Comparison of ENCODE assay signal across 12 cellular contexts in the genomic region with DNA sequence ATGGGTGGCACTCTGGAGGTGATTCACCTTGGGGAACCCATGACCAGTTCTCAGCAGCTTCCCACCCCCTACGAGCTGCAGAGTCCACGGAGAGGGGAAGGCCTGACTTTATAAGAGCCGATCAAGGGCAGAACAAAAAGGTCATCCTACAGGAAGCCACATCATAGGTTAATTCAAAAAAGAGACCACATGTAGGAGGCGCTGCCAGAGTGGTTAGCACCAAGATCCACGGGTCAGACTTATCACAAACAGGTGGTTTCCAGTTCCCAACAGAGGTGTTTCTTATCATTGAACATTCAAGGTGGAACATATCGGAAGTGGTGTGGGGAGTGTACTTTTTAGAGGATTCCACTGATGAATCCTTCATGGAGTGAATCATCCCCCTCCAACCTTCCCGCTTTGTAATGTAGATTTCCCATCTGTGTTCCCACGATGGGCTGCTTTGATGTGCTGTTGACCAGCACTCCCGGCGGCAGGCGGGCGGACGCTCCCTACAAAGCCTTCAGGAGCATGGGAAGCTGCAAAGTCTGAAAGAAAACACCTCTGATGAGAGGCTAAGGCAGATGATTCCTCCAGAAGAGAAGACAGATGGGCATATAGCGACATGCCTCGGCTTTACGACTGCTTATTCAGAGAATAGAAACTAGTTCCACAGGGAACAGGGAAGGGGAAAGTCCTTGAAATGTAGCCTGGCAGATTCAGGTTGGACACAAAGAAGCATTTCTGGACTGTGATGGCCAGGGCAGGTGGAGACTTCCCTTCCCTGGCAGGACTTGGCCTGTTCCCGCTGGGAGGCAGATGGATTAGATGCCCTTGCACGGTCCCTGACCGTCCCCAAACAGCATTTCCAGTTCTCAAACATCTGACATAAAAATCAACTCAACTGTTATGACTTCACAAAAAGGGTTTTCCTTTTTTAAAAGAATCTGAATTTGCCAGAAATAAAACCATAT.
DNase-seq lines count a peak whose midpoint lies in the region; ATAC-seq and TF ChIP-seq lines count a peak whose summit lies in the region.
"Had no signal": no experiment of that assay in that cellular context is flagged by ENCODE, and none has a peak within 500 bp of the region (broad histone marks: within the 10 kb centered on the region; RNA-seq: fewer than 3 reads in every experiment).

No MANE protein-coding gene starts in this region.

- H3K27me3 Mint-ChIP-seq in activated CD8-positive, alpha-beta T cell treated with anti-CD3 and anti-CD28 coated beads for 36 hours = peaks cover 5% of the 10 kb centered on the region
- H3K27me3 Mint-ChIP-seq in stimulated activated naive B cell treated with anti-CD40 and anti-IgM and Interleukin-4, amounts not matched to agents 10 μg/mL and 1 μg/mL and 100 μg/mL, for 72 hours = no peaks in the 10 kb centered on the region

- no peak for TF ChIP-seq CTCF in activated CD8-positive, alpha-beta T cell treated with anti-CD3 and anti-CD28 coated beads for 36 hours (IDR thresholded peaks at IDR 0.05)

- CTCF ChIA-PET in activated CD8-positive, alpha-beta T cell treated with anti-CD3 and anti-CD28 coated beads for 36 hours (lab: Charles Lee) = interaction anchor here (2.0 kb wide), 1 partner anchor 34 kb away, joined by 4 read pairs; no protein-coding TSS in a partner anchor

- no peaks in the 10 kb centered on the region for H3K36me3 Mint-ChIP-seq in activated CD8-positive, alpha-beta T cell treated with anti-CD3 and anti-CD28 coated beads for 36 hours (ENCODE audit: low read depth)
- H3K36me3 Mint-ChIP-seq in stimulated activated naive B cell treated with anti-CD40 and anti-IgM and Interleukin-4, amounts not matched to agents 10 μg/mL and 1 μg/mL and 100 μg/mL, for 72 hours = no peaks in the 10 kb centered on the region
- H3K36me3 Mint-ChIP-seq: activated naive CD4-positive, alpha-beta T cell treated with anti-CD3 and anti-CD28 coated beads, Interleukin-2, amount 10 ng/mL, durations not matched to agents 7 days and 5 days had no signal

- DNase-seq in activated CD8-positive, alpha-beta memory T cell treated with anti-CD3 and anti-CD28 coated beads for 48 hours (ENCODE audit: low read depth in 2 of 3, low spot score in 2 of 3) = peak in 2 of 3 experiments; percentile 20 to 60
- DNase-seq in activated CD8-positive, alpha-beta memory T cell treated with anti-CD3 and anti-CD28 coated beads, Interleukin-2, amount 50 U/mL, for 4 hours = no peak
- peak; percentile 81 for DNase-seq in activated CD8-positive, alpha-beta T cell treated with anti-CD3 and anti-CD28 coated beads for 36 hours
- DNase-seq in iPS-NIHi7 (ENCODE audit: extremely low spot score) = peak; percentile 74
- peak; percentile 21 for DNase-seq in stimulated activated naive B cell treated with anti-CD40 and anti-IgM and Interleukin-4, amounts not matched to agents 10 μg/mL and 1 μg/mL and 100 μg/mL, for 72 hours
- DNase-seq in amygdala (lab: John Stamatoyannopoulos, UW) = no peak
- no peak for DNase-seq in NCI-H2196 (lab: John Stamatoyannopoulos, UW; ENCODE audit: unreplicated experiment)
- DNase-seq: activated naive CD4-positive, alpha-beta T cell treated with anti-CD3 and anti-CD28 coated beads, Interleukin-2, amount 10 ng/mL, durations not matched to agents 7 days and 5 days; effector CD8-positive, alpha-beta T cell; Kasumi-1 had no signal

- peaks cover 37% of the 10 kb centered on the region for H3K4me1 Mint-ChIP-seq in activated CD8-positive, alpha-beta T cell treated with anti-CD3 and anti-CD28 coated beads for 36 hours (ENCODE audit: low read depth)
- peaks cover 6% of the 10 kb centered on the region in 2 donors for H3K4me1 Mint-ChIP-seq in stimulated activated naive B cell treated with anti-CD40 and anti-IgM and Interleukin-4, amounts not matched to agents 10 μg/mL and 1 μg/mL and 100 μg/mL, for 72 hours
- H3K4me1 Mint-ChIP-seq: activated naive CD4-positive, alpha-beta T cell treated with anti-CD3 and anti-CD28 coated beads, Interleukin-2, amount 10 ng/mL, durations not matched to agents 7 days and 5 days had no signal

- peak; percentile 95 for ATAC-seq in activated CD8-positive, alpha-beta T cell treated with anti-CD3 and anti-CD28 coated beads for 36 hours
- ATAC-seq in stimulated activated naive B cell treated with anti-CD40 and anti-IgM and Interleukin-4, amounts not matched to agents 10 μg/mL and 1 μg/mL and 100 μg/mL, for 72 hours (replicated peaks) = peak; percentile 86 to 93
- ATAC-seq in GM21723 (IDR thresholded peaks at IDR 0.05; ENCODE audit: unreplicated experiment) = no peak
- ATAC-seq: sciatic nerve had no signal

- H3K27ac Mint-ChIP-seq in activated CD8-positive, alpha-beta T cell treated with anti-CD3 and anti-CD28 coated beads for 36 hours = peak overlapping the region; percentile 53
- H3K27ac Mint-ChIP-seq in stimulated activated naive B cell treated with anti-CD40 and anti-IgM and Interleukin-4, amounts not matched to agents 10 μg/mL and 1 μg/mL and 100 μg/mL, for 72 hours = no peak overlapping the region
- H3K27ac Mint-ChIP-seq: activated naive CD4-positive, alpha-beta T cell treated with anti-CD3 and anti-CD28 coated beads, Interleukin-2, amount 10 ng/mL, durations not matched to agents 7 days and 5 days had no signal

- no peak overlapping the region for H3K4me3 Mint-ChIP-seq in activated CD8-positive, alpha-beta T cell treated with anti-CD3 and anti-CD28 coated beads for 36 hours
- H3K4me3 Mint-ChIP-seq in stimulated activated naive B cell treated with anti-CD40 and anti-IgM and Interleukin-4, amounts not matched to agents 10 μg/mL and 1 μg/mL and 100 μg/mL, for 72 hours = no peak overlapping the region
- H3K4me3 Mint-ChIP-seq: activated naive CD4-positive, alpha-beta T cell treated with anti-CD3 and anti-CD28 coated beads, Interleukin-2, amount 10 ng/mL, durations not matched to agents 7 days and 5 days had no signal

- intact Hi-C loops in activated CD8-positive, alpha-beta T cell treated with anti-CD3 and anti-CD28 coated beads for 36 hours (cut with micrococcal nuclease) = no loop called here

- POLR2A ChIA-PET in activated CD8-positive, alpha-beta T cell treated with anti-CD3 and anti-CD28 coated beads for 36 hours (lab: Charles Lee) = no interaction called here

- no peaks in the 10 kb centered on the region for H3K9me3 Mint-ChIP-seq in activated CD8-positive, alpha-beta T cell treated with anti-CD3 and anti-CD28 coated beads for 36 hours
- H3K9me3 Mint-ChIP-seq in stimulated activated naive B cell treated with anti-CD40 and anti-IgM and Interleukin-4, amounts not matched to agents 10 μg/mL and 1 μg/mL and 100 μg/mL, for 72 hours = no peaks in the 10 kb centered on the region
- H3K9me3 Mint-ChIP-seq: activated naive CD4-positive, alpha-beta T cell treated with anti-CD3 and anti-CD28 coated beads, Interleukin-2, amount 10 ng/mL, durations not matched to agents 7 days and 5 days had no signal

Comparison
In these comparisons a context has a peak if more than half of its experiments do, and no peak if none do; other contexts are left out.
1. DNase-seq: peak in activated CD8-positive, alpha-beta memory T cell treated with anti-CD3 and anti-CD28 coated beads for 48 hours (2 of 3), activated CD8-positive, alpha-beta T cell treated with anti-CD3 and anti-CD28 coated beads for 36 hours (single experiment), iPS-NIHi7 (single experiment) and stimulated activated naive B cell treated with anti-CD40 and anti-IgM and Interleukin-4, amounts not matched to agents 10 μg/mL and 1 μg/mL and 100 μg/mL, for 72 hours (single experiment); none in activated CD8-positive, alpha-beta memory T cell treated with anti-CD3 and anti-CD28 coated beads, Interleukin-2, amount 50 U/mL, for 4 hours (single experiment), amygdala (0 of 56) and NCI-H2196 (single experiment).